ENCODE assay signal across 1 cellular context in genomic region chr5:172984244-172984953, GRCh38.
A peak's percentile ranks its signal among the peaks of the same experiment; 100 is the strongest.
TF ChIP-seq lines count a peak whose summit lies in the region.

No MANE protein-coding gene starts in this region.

TF ChIP-seq in K562, 482 proteins besides CTCF, POLR2A, EP300 and RAD21 (continued from another document and continues in another):
- TF ChIP-seq, protein P1, sequence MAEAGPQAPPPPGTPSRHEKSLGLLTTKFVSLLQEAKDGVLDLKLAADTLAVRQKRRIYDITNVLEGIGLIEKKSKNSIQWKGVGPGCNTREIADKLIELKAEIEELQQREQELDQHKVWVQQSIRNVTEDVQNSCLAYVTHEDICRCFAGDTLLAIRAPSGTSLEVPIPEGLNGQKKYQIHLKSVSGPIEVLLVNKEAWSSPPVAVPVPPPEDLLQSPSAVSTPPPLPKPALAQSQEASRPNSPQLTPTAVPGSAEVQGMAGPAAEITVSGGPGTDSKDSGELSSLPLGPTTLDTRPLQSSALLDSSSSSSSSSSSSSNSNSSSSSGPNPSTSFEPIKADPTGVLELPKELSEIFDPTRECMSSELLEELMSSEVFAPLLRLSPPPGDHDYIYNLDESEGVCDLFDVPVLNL (CRISPR knock-in tag; IDR thresholded peaks at IDR 0.05; ENCODE audit: low read depth), result no peak
- TF ChIP-seq ZNF830 (CRISPR knock-in tag; IDR thresholded peaks at IDR 0.05), result no peak
- TF ChIP-seq THRB (CRISPR knock-in tag; conservative IDR thresholded peaks at IDR 0.05), result no peak
- no peak for TF ChIP-seq TBL1XR1 (IDR thresholded peaks at IDR 0.05; ENCODE audit: low read length in 2 of 2)
- no peak for TF ChIP-seq MCM2 (IDR thresholded peaks at IDR 0.05; ENCODE audit: low read depth)
- TF ChIP-seq SREBF1 (IDR thresholded peaks at IDR 0.05; ENCODE audit: borderline replicate concordance, low read depth, low read length), result no peak
- TF ChIP-seq ZNF280A (IDR thresholded peaks at IDR 0.05; ENCODE audit: low read depth, partially characterized antibody), result no peak
- no peak for TF ChIP-seq KHSRP (IDR thresholded peaks at IDR 0.05)
- TF ChIP-seq THRAP3 (IDR thresholded peaks at IDR 0.05; ENCODE audit: borderline replicate concordance), result no peak
- TF ChIP-seq SIN3A (IDR thresholded peaks at IDR 0.05; ENCODE audit: borderline replicate concordance in 2 of 2, control insufficient read depth in 1 of 2, low read depth in 2 of 2, low read length in 2 of 2), result peak in 1 of 2 experiments; percentile 23; a peak in 1 of 4 replicates
- TF ChIP-seq MCM3 (IDR thresholded peaks at IDR 0.05), result no peak
- no peak for TF ChIP-seq ERF (CRISPR knock-in tag; IDR thresholded peaks at IDR 0.05)
- no peak for TF ChIP-seq CHD4 (IDR thresholded peaks at IDR 0.05; ENCODE audit: insufficient read depth, insufficient replicate concordance, low read depth, low read length, poor library complexity, severe bottlenecking)
- TF ChIP-seq ZNF589 (CRISPR knock-in tag; IDR thresholded peaks at IDR 0.05; ENCODE audit: low read depth), result no peak
- TF ChIP-seq POLR2B (IDR thresholded peaks at IDR 0.05; ENCODE audit: low read depth, partially characterized antibody), result no peak
- TF ChIP-seq KAT2B (IDR thresholded peaks at IDR 0.05; ENCODE audit: low read depth, low read length), result no peak
- no peak for TF ChIP-seq NR2C1 (IDR thresholded peaks at IDR 0.05)
- no peak for TF ChIP-seq NR2C1 (tag; IDR thresholded peaks at IDR 0.05)
- TF ChIP-seq CBX2 (IDR thresholded peaks at IDR 0.05; ENCODE audit: insufficient read depth, low read length, poor library complexity, severe bottlenecking), result no peak
- TF ChIP-seq, protein P2, sequence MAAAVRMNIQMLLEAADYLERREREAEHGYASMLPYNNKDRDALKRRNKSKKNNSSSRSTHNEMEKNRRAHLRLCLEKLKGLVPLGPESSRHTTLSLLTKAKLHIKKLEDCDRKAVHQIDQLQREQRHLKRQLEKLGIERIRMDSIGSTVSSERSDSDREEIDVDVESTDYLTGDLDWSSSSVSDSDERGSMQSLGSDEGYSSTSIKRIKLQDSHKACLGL (CRISPR knock-in tag; IDR thresholded peaks at IDR 0.05; ENCODE audit: borderline replicate concordance, poor library complexity, severe bottlenecking), result no peak
- no peak for TF ChIP-seq HBP1 (CRISPR knock-in tag; IDR thresholded peaks at IDR 0.05)
- TF ChIP-seq SMAD4 (CRISPR knock-in tag; conservative IDR thresholded peaks at IDR 0.05), result no peak; the same call in 1 of the 2 replicates
- TF ChIP-seq FOXA3 (CRISPR knock-in tag; conservative IDR thresholded peaks at IDR 0.05 in 1 of 2, IDR thresholded peaks at IDR 0.05 in 1 of 2), result no peak
- TF ChIP-seq MTA1 (IDR thresholded peaks at IDR 0.05; ENCODE audit: borderline replicate concordance), result no peak
- no peak for TF ChIP-seq ZNF217 (CRISPR knock-in tag; IDR thresholded peaks at IDR 0.05)
- TF ChIP-seq CBFA2T2 (conservative IDR thresholded peaks at IDR 0.05), result no peak
- TF ChIP-seq AFF1 (IDR thresholded peaks at IDR 0.05; ENCODE audit: low read depth in 1 of 2, partially characterized antibody in 2 of 2), result peak in 1 of 2 experiments; percentile 59
- TF ChIP-seq BDP1 (IDR thresholded peaks at IDR 0.05; ENCODE audit: insufficient read depth, insufficient read length), result no peak
- TF ChIP-seq PCBP2 (IDR thresholded peaks at IDR 0.05; ENCODE audit: low read depth, low read length, poor library complexity, severe bottlenecking), result no peak
- TF ChIP-seq RHOXF2B (CRISPR knock-in tag; conservative IDR thresholded peaks at IDR 0.05), result 0 out of 2 replicates have a peak, but pooled peaks have one; percentile 52
- TF ChIP-seq, protein P3, sequence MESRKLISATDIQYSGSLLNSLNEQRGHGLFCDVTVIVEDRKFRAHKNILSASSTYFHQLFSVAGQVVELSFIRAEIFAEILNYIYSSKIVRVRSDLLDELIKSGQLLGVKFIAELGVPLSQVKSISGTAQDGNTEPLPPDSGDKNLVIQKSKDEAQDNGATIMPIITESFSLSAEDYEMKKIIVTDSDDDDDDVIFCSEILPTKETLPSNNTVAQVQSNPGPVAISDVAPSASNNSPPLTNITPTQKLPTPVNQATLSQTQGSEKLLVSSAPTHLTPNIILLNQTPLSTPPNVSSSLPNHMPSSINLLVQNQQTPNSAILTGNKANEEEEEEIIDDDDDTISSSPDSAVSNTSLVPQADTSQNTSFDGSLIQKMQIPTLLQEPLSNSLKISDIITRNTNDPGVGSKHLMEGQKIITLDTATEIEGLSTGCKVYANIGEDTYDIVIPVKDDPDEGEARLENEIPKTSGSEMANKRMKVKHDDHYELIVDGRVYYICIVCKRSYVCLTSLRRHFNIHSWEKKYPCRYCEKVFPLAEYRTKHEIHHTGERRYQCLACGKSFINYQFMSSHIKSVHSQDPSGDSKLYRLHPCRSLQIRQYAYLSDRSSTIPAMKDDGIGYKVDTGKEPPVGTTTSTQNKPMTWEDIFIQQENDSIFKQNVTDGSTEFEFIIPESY (CRISPR knock-in tag; IDR thresholded peaks at IDR 0.05), result no peak
- TF ChIP-seq FOXO4 (CRISPR knock-in tag; IDR thresholded peaks at IDR 0.05), result no peak
- TF ChIP-seq, protein P4, sequence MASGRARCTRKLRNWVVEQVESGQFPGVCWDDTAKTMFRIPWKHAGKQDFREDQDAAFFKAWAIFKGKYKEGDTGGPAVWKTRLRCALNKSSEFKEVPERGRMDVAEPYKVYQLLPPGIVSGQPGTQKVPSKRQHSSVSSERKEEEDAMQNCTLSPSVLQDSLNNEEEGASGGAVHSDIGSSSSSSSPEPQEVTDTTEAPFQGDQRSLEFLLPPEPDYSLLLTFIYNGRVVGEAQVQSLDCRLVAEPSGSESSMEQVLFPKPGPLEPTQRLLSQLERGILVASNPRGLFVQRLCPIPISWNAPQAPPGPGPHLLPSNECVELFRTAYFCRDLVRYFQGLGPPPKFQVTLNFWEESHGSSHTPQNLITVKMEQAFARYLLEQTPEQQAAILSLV (tag; IDR thresholded peaks at IDR 0.05), result no peak
- no peak for TF ChIP-seq CCNT2 (IDR thresholded peaks at IDR 0.05; ENCODE audit: borderline replicate concordance, extremely low read depth, insufficient read length, low read depth, low read length)
- no peak for TF ChIP-seq TEAD1 (CRISPR knock-in tag; IDR thresholded peaks at IDR 0.05)
- TF ChIP-seq ZBTB5 (IDR thresholded peaks at IDR 0.05), result no peak
- TF ChIP-seq XRCC3 (IDR thresholded peaks at IDR 0.05), result no peak
- TF ChIP-seq, protein P5, sequence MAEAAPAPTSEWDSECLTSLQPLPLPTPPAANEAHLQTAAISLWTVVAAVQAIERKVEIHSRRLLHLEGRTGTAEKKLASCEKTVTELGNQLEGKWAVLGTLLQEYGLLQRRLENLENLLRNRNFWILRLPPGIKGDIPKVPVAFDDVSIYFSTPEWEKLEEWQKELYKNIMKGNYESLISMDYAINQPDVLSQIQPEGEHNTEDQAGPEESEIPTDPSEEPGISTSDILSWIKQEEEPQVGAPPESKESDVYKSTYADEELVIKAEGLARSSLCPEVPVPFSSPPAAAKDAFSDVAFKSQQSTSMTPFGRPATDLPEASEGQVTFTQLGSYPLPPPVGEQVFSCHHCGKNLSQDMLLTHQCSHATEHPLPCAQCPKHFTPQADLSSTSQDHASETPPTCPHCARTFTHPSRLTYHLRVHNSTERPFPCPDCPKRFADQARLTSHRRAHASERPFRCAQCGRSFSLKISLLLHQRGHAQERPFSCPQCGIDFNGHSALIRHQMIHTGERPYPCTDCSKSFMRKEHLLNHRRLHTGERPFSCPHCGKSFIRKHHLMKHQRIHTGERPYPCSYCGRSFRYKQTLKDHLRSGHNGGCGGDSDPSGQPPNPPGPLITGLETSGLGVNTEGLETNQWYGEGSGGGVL (CRISPR knock-in tag; IDR thresholded peaks at IDR 0.05), result no peak
- no peak for TF ChIP-seq PHF20 (IDR thresholded peaks at IDR 0.05; ENCODE audit: partially characterized antibody)
- no peak for TF ChIP-seq ILF3 (IDR thresholded peaks at IDR 0.05; ENCODE audit: borderline replicate concordance)
- TF ChIP-seq, protein P6, sequence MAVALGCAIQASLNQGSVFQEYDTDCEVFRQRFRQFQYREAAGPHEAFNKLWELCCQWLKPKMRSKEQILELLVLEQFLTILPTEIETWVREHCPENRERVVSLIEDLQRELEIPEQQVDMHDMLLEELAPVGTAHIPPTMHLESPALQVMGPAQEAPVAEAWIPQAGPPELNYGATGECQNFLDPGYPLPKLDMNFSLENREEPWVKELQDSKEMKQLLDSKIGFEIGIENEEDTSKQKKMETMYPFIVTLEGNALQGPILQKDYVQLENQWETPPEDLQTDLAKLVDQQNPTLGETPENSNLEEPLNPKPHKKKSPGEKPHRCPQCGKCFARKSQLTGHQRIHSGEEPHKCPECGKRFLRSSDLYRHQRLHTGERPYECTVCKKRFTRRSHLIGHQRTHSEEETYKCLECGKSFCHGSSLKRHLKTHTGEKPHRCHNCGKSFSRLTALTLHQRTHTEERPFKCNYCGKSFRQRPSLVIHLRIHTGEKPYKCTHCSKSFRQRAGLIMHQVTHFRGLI (CRISPR knock-in tag; IDR thresholded peaks at IDR 0.05), result no peak
- no peak for TF ChIP-seq NFIX (CRISPR knock-in tag; IDR thresholded peaks at IDR 0.05; ENCODE audit: low read depth)
